In genomic region chr12:98696036-98696646, GRCh38 we compare ENCODE assay signal across 1 cellular context.
TF ChIP-seq lines count a peak whose summit lies in the region.

No MANE protein-coding gene starts in this region.

TF ChIP-seq in WTC11, 78 proteins besides CTCF, POLR2A, EP300 and RAD21 (continued from another document):
- no peak for TF ChIP-seq ZSCAN18 (CRISPR knock-in tag; IDR thresholded peaks at IDR 0.05)
- no peak for TF ChIP-seq ZNF219 (CRISPR knock-in tag; IDR thresholded peaks at IDR 0.05; ENCODE audit: borderline replicate concordance)
- no peak for TF ChIP-seq ZNF671 (CRISPR knock-in tag; IDR thresholded peaks at IDR 0.05)
TF ChIP-seq in WTC11: peak in this region for 3.
